9 cellular contexts compared by ENCODE assay signal in the genomic region with DNA sequence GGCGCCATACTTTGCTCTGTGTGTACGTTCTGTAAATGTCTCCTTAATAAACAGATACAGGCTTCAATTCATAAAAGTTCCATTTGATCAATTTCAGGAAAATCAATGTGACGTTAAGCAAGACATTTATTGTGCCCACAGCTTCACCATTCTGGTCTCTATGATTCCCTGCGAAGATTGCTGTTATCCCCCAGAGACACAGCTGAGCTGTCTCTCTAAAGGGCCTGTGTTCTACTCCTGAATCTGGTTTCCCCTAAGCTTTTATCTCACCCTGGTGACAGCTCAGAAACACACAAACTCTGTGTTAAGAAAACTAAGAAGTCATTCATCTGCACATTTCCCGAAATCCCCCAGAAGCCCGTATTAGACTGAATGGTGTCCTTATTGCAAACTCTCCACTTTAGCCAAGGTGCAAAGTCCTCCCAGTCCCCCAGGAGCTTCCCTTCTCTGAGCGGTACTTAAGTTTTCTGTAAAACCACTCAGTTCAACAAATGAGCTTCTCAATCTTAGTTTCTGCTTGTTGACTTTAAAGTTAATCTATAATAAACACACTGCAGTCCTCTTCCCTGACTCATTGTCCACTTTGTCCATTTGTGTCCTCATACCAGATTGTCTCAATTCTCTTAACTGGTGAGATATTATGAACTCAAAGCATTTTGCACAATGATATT. TPM values are rescaled to one million over a fixed set of nuclear protein-coding genes. Genes with fewer than 3 reads are reported as not detected.
DNase-seq lines count a peak whose midpoint lies in the region; ATAC-seq and TF ChIP-seq lines count a peak whose summit lies in the region.
"Had no signal": no experiment of that assay in that cellular context is flagged by ENCODE, and none has a peak within 500 bp of the region (broad histone marks: within the 10 kb centered on the region; RNA-seq: fewer than 3 reads in every experiment).

No MANE protein-coding gene starts in this region.

- peaks cover 24% of the 10 kb centered on the region for H3K4me1 Mint-ChIP-seq in T-helper 2 cell treated with Interferon-gamma antibody and Interleukin-4, amounts not matched to agents 5 μg/mL and 100 μg/mL, for 36 hours (ENCODE audit: low read depth)
- H3K4me1 Mint-ChIP-seq in stimulated activated memory B cell treated with anti-CD40 and anti-IgM and Interleukin-4, amounts not matched to agents 10 μg/mL and 1 μg/mL and 100 μg/mL, for 72 hours: peaks cover 40% of the 10 kb centered on the region

- DNase-seq in T-helper 2 cell treated with Interferon-gamma antibody and Interleukin-4, amounts not matched to agents 5 μg/mL and 100 μg/mL, for 36 hours (ENCODE audit: low spot score): no peak
- DNase-seq in T-helper 2 cell (no peak), RKO (ENCODE audit: low spot score) (peak; percentile 11), fibroblast of villous mesenchyme (ENCODE audit: low read depth) (peak; percentile 50), AG08395 (ENCODE audit: low spot score) (no peak), NCI-H1092 (lab: John Stamatoyannopoulos, UW) (no peak)
- DNase-seq: NCI-H345 had no signal

- no peaks in the 10 kb centered on the region for H3K9me3 Mint-ChIP-seq in T-helper 2 cell treated with Interferon-gamma antibody and Interleukin-4, amounts not matched to agents 5 μg/mL and 100 μg/mL, for 36 hours
- no peaks in the 10 kb centered on the region for H3K9me3 Mint-ChIP-seq in stimulated activated memory B cell treated with anti-CD40 and anti-IgM and Interleukin-4, amounts not matched to agents 10 μg/mL and 1 μg/mL and 100 μg/mL, for 72 hours

- H3K4me3 ChIP-seq in fibroblast of villous mesenchyme (ENCODE audit: low read depth, low read length): no peak overlapping the region

- H3K27ac Mint-ChIP-seq in T-helper 2 cell treated with Interferon-gamma antibody and Interleukin-4, amounts not matched to agents 5 μg/mL and 100 μg/mL, for 36 hours: peak overlapping the region; percentile 52
- H3K27ac Mint-ChIP-seq in stimulated activated memory B cell treated with anti-CD40 and anti-IgM and Interleukin-4, amounts not matched to agents 10 μg/mL and 1 μg/mL and 100 μg/mL, for 72 hours: peak overlapping the region; percentile 97

- peak; percentile 55 for ATAC-seq in stimulated activated memory B cell treated with anti-CD40 and anti-IgM and Interleukin-4, amounts not matched to agents 10 μg/mL and 1 μg/mL and 100 μg/mL, for 72 hours
- ATAC-seq in GM18867 (IDR thresholded peaks at IDR 0.05; ENCODE audit: unreplicated experiment): no peak

- peak overlapping the region; percentile 97 for H3K4me3 Mint-ChIP-seq in T-helper 2 cell treated with Interferon-gamma antibody and Interleukin-4, amounts not matched to agents 5 μg/mL and 100 μg/mL, for 36 hours
- H3K4me3 Mint-ChIP-seq in stimulated activated memory B cell treated with anti-CD40 and anti-IgM and Interleukin-4, amounts not matched to agents 10 μg/mL and 1 μg/mL and 100 μg/mL, for 72 hours: peak overlapping the region; percentile 96

- TF ChIP-seq CTCF in fibroblast of villous mesenchyme (IDR thresholded peaks at IDR 0.05; ENCODE audit: insufficient read depth, low read depth, low read length): no peak

- H3K27me3 Mint-ChIP-seq in T-helper 2 cell treated with Interferon-gamma antibody and Interleukin-4, amounts not matched to agents 5 μg/mL and 100 μg/mL, for 36 hours (ENCODE audit: low read depth): no peaks in the 10 kb centered on the region
- no peaks in the 10 kb centered on the region for H3K27me3 Mint-ChIP-seq in stimulated activated memory B cell treated with anti-CD40 and anti-IgM and Interleukin-4, amounts not matched to agents 10 μg/mL and 1 μg/mL and 100 μg/mL, for 72 hours

- H3K36me3 Mint-ChIP-seq in T-helper 2 cell treated with Interferon-gamma antibody and Interleukin-4, amounts not matched to agents 5 μg/mL and 100 μg/mL, for 36 hours (ENCODE audit: low read depth): peaks cover 31% of the 10 kb centered on the region
- peaks cover 31% of the 10 kb centered on the region for H3K36me3 Mint-ChIP-seq in stimulated activated memory B cell treated with anti-CD40 and anti-IgM and Interleukin-4, amounts not matched to agents 10 μg/mL and 1 μg/mL and 100 μg/mL, for 72 hours

RNA-seq across cellular contexts. Expression of a gene that starts 1.4 kb away (rescaled TPM):
- total RNA-seq in fibroblast of villous mesenchyme: 53.8 and 103 TPM in 2 replicates

RNA-seq across cellular contexts. Expression of a gene that starts 35.0 kb away (rescaled TPM):
- total RNA-seq in fibroblast of villous mesenchyme: 263 and 350 TPM in 2 replicates

Comparison
In these comparisons a context has a peak if more than half of its experiments do, and no peak if none do; other contexts are left out.
1. DNase-seq: peak in RKO (single experiment) and fibroblast of villous mesenchyme (single experiment); none in T-helper 2 cell treated with Interferon-gamma antibody and Interleukin-4, amounts not matched to agents 5 μg/mL and 100 μg/mL, for 36 hours (single experiment), T-helper 2 cell (0 of 5), AG08395 (single experiment) and NCI-H1092 (single experiment).